Comparison of ENCODE assay signal across 8 cellular contexts in the genomic region with DNA sequence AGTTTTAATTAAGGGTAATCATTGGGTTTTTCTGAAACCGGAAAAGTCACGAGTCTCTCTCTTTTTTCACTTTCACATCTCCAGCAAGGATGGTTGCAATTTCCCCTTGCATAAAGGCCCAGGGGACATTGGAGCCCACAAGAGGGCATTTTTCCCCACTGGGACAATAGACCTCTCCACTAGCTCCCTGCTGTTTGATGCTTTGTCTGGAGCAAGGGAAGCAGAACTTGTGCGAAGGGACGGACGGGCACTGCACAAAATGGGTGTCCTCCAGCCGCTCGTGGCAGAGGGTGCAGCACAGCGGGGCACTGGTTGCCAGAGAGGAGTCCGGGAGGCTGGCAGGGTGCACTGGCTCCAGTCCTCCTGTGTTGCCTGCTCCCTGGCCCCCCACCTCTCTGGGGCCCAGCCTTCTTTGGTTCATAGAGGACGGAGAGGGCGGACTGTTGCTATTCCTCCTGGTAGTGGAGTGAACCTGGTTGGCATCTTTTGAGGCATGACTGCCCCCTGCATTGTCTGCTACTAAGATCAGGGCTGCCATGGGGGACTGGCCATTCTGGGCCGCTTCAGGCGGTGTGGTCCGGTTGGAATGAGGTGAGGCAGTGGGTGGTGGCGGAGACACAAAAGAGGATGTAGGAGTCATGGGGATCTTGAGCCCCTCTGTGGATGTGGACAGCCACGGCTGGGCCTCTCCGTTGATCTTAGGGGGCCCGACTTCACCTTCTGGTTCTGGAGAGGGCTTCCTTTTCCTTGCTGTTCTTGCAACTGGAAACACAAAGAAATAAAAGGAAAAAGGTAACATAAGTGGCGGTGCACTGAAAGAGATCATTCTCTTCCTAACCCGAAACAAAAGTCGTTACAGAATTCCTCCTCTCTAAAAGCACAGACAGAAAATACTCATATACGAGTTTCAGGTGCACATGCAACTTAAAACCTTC. TPM values are rescaled to one million over a fixed set of nuclear protein-coding genes. Genes with fewer than 3 reads are reported as not detected.
DNase-seq lines count a peak whose midpoint lies in the region; ATAC-seq and TF ChIP-seq lines count a peak whose summit lies in the region.

No MANE protein-coding gene starts in this region.

- peak overlapping the region; percentile 98 for H3K27ac Mint-ChIP-seq in activated CD4-positive, alpha-beta T cell treated with anti-CD3 and anti-CD28 coated beads, Interleukin-2, amount 10 ng/mL, durations not matched to agents 7 days and 5 days
- H3K27ac Mint-ChIP-seq in nephron progenitor cell, result peak overlapping the region; percentile 99

- peaks cover 51% of the 10 kb centered on the region for H3K4me1 Mint-ChIP-seq in activated CD4-positive, alpha-beta T cell treated with anti-CD3 and anti-CD28 coated beads, Interleukin-2, amount 10 ng/mL, durations not matched to agents 7 days and 5 days
- peaks cover 67% of the 10 kb centered on the region for H3K4me1 Mint-ChIP-seq in nephron progenitor cell

- no peak for TF ChIP-seq CTCF in nephron progenitor cell (IDR thresholded peaks at IDR 0.05)

- H3K27me3 Mint-ChIP-seq in activated CD4-positive, alpha-beta T cell treated with anti-CD3 and anti-CD28 coated beads, Interleukin-2, amount 10 ng/mL, durations not matched to agents 7 days and 5 days, result no peaks in the 10 kb centered on the region
- peaks cover 4% of the 10 kb centered on the region for H3K27me3 Mint-ChIP-seq in nephron progenitor cell (ENCODE audit: low read depth, poor library complexity)

- H3K4me3 ChIP-seq in esophagus (ENCODE audit: low read depth in 1 of 2, low read length in 2 of 2), result peak overlapping the region; percentile 83 to 97

- ATAC-seq in GM18520 (IDR thresholded peaks at IDR 0.05; ENCODE audit: unreplicated experiment) (no peak), HG02610 (IDR thresholded peaks at IDR 0.05; ENCODE audit: unreplicated experiment) (no peak)

- DNase-seq in NCI-H524 (lab: John Stamatoyannopoulos, UW) (peak; percentile 60 to 78), NCI-H524 treated with DMSO at 0.1 percent for 48 hours (lab: John Stamatoyannopoulos, UW) (no peak), NCI-H2029 treated with DMSO at 0.1 percent for 48 hours (lab: John Stamatoyannopoulos, UW) (peak; percentile 55), nephron progenitor cell (peak; percentile 20)
- DNase-seq in activated CD4-positive, alpha-beta T cell treated with anti-CD3 and anti-CD28 coated beads, Interleukin-2, amount 10 ng/mL, durations not matched to agents 7 days and 5 days, result peak; percentile 34

- H3K27me3 ChIP-seq in esophagus (ENCODE audit: control insufficient read depth in 1 of 2, insufficient read depth in 2 of 2, low read length in 2 of 2), result no peaks in the 10 kb centered on the region

- WGBS in esophagus, 2 donors, result 1% methylated on average over 22 of the region's 22 CpGs

- POLR2A ChIA-PET in activated CD4-positive, alpha-beta T cell treated with anti-CD3 and anti-CD28 coated beads, Interleukin-2, amount 10 ng/mL, durations not matched to agents 7 days and 5 days (lab: Charles Lee), result interaction anchor here (1.2 kb wide), 1 partner anchor 476 kb away, joined by 3 read pairs; no protein-coding TSS in a partner anchor

- no peaks in the 10 kb centered on the region for H3K9me3 Mint-ChIP-seq in activated CD4-positive, alpha-beta T cell treated with anti-CD3 and anti-CD28 coated beads, Interleukin-2, amount 10 ng/mL, durations not matched to agents 7 days and 5 days
- H3K9me3 Mint-ChIP-seq in nephron progenitor cell, result no peaks in the 10 kb centered on the region

- peak overlapping the region; percentile 100 for H3K27ac ChIP-seq in esophagus (ENCODE audit: low read depth in 2 of 2, low read length in 1 of 2)

- CTCF ChIA-PET in activated CD4-positive, alpha-beta T cell treated with anti-CD3 and anti-CD28 coated beads, Interleukin-2, amount 10 ng/mL, durations not matched to agents 7 days and 5 days (lab: Charles Lee), result no interaction called here

- H3K36me3 Mint-ChIP-seq in activated CD4-positive, alpha-beta T cell treated with anti-CD3 and anti-CD28 coated beads, Interleukin-2, amount 10 ng/mL, durations not matched to agents 7 days and 5 days (ENCODE audit: low read depth), result peaks cover 55% of the 10 kb centered on the region
- peaks cover 51% of the 10 kb centered on the region for H3K36me3 Mint-ChIP-seq in nephron progenitor cell (ENCODE audit: low read depth)

- H3K4me3 Mint-ChIP-seq in activated CD4-positive, alpha-beta T cell treated with anti-CD3 and anti-CD28 coated beads, Interleukin-2, amount 10 ng/mL, durations not matched to agents 7 days and 5 days, result peak overlapping the region; percentile 84
- peak overlapping the region; percentile 89 for H3K4me3 Mint-ChIP-seq in nephron progenitor cell

- peaks cover 0 to 11% of the 10 kb centered on the region in 2 donors for H3K36me3 ChIP-seq in esophagus (ENCODE audit: control insufficient read depth in 2 of 2, insufficient read depth in 2 of 2, low read length in 1 of 2)

- H3K9me3 ChIP-seq in esophagus (ENCODE audit: control insufficient read depth in 2 of 2, insufficient read depth in 1 of 2, low read depth in 1 of 2, low read length in 1 of 2), result peaks cover 0 to 2% of the 10 kb centered on the region in 2 donors

- H3K4me1 ChIP-seq in esophagus (ENCODE audit: control insufficient read depth in 2 of 2, insufficient read depth in 2 of 2, low read length in 1 of 2), result peaks cover 0 to 3% of the 10 kb centered on the region in 2 donors

RNA-seq across cellular contexts. Expression of gene IRF2BP2, which starts 2.6 kb away (rescaled TPM):
- total RNA-seq in activated CD4-positive, alpha-beta T cell treated with anti-CD3 and anti-CD28 coated beads, Interleukin-2, amount 10 ng/mL, durations not matched to agents 7 days and 5 days, result 10 to 100 TPM; 83.0 to 95.0 TPM
- polyA plus RNA-seq in esophagus, result 10 to 100 TPM; 48.8 to 68.5 TPM
